In genomic region chr14:20343092-20343854, GRCh38 we compare ENCODE assay signal across 1 cellular context.
TF ChIP-seq lines count a peak whose summit lies in the region.

A gene with protein sequence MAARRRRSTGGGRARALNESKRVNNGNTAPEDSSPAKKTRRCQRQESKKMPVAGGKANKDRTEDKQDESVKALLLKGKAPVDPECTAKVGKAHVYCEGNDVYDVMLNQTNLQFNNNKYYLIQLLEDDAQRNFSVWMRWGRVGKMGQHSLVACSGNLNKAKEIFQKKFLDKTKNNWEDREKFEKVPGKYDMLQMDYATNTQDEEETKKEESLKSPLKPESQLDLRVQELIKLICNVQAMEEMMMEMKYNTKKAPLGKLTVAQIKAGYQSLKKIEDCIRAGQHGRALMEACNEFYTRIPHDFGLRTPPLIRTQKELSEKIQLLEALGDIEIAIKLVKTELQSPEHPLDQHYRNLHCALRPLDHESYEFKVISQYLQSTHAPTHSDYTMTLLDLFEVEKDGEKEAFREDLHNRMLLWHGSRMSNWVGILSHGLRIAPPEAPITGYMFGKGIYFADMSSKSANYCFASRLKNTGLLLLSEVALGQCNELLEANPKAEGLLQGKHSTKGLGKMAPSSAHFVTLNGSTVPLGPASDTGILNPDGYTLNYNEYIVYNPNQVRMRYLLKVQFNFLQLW (plus strand): TSS chr14:20343635. CDS start chr14:20343642, 7 bp downstream.

TF ChIP-seq in HepG2, 621 proteins besides CTCF, POLR2A, EP300 and RAD21 (continued from another document and continues in another):
- TF ChIP-seq ZNF281 (CRISPR knock-in tag; IDR thresholded peaks at IDR 0.05; ENCODE audit: borderline replicate concordance) (no peak), SMC3 (IDR thresholded peaks at IDR 0.05; ENCODE audit: low read length) (peak; percentile 8; the same call in 1 of the 2 replicates), ATF1 (CRISPR knock-in tag; IDR thresholded peaks at IDR 0.05) (peak; percentile 97), ZNF589 (CRISPR knock-in tag; conservative IDR thresholded peaks at IDR 0.05) (peak; percentile 80; the same call in 1 of the 2 replicates), MAZ (IDR thresholded peaks at IDR 0.05; ENCODE audit: borderline replicate concordance, low read depth, low read length) (peak; percentile 79), MAZ (CRISPR knock-in tag; IDR thresholded peaks at IDR 0.05; ENCODE audit: low read depth) (peak; percentile 80; the same call in 1 of the 2 replicates), EED (CRISPR knock-in tag; IDR thresholded peaks at IDR 0.05) (0 out of 2 replicates have a peak, but pooled peaks have one; percentile 33), ZNF510 (CRISPR knock-in tag; IDR thresholded peaks at IDR 0.05; ENCODE audit: low read depth) (peak; percentile 90), ZNF605 (CRISPR knock-in tag; IDR thresholded peaks at IDR 0.05) (peak; percentile 70), RNF219 (CRISPR knock-in tag; IDR thresholded peaks at IDR 0.05) (0 out of 2 replicates have a peak, but pooled peaks have one; percentile 66), PRDM10 (CRISPR knock-in tag; IDR thresholded peaks at IDR 0.05; ENCODE audit: low read depth) (peak; percentile 87; the same call in 1 of the 2 replicates), SOX5 (CRISPR knock-in tag; IDR thresholded peaks at IDR 0.05; ENCODE audit: borderline replicate concordance) (peak; percentile 65), NBN (conservative IDR thresholded peaks at IDR 0.05) (no peak), HOXD1 (CRISPR knock-in tag; IDR thresholded peaks at IDR 0.05) (peak; percentile 73; the same call in 1 of the 2 replicates), HINFP (CRISPR knock-in tag; IDR thresholded peaks at IDR 0.05; ENCODE audit: low read depth) (peak; percentile 83; the same call in 1 of the 2 replicates), SNAPC2 (CRISPR knock-in tag; IDR thresholded peaks at IDR 0.05) (peak; percentile 100), MAFF (IDR thresholded peaks at IDR 0.05; ENCODE audit: low read depth, low read length) (0 out of 2 replicates have a peak, but pooled peaks have one; percentile 14), ARNTL (CRISPR knock-in tag; IDR thresholded peaks at IDR 0.05) (peak; percentile 87), CBFB (CRISPR knock-in tag; IDR thresholded peaks at IDR 0.05) (0 out of 2 replicates have a peak, but pooled peaks have one; percentile 26), SKI (IDR thresholded peaks at IDR 0.05; ENCODE audit: partially characterized antibody) (peak; percentile 56), ATAD3A (CRISPR knock-in tag; IDR thresholded peaks at IDR 0.05) (no peak)
- TF ChIP-seq, protein P1, sequence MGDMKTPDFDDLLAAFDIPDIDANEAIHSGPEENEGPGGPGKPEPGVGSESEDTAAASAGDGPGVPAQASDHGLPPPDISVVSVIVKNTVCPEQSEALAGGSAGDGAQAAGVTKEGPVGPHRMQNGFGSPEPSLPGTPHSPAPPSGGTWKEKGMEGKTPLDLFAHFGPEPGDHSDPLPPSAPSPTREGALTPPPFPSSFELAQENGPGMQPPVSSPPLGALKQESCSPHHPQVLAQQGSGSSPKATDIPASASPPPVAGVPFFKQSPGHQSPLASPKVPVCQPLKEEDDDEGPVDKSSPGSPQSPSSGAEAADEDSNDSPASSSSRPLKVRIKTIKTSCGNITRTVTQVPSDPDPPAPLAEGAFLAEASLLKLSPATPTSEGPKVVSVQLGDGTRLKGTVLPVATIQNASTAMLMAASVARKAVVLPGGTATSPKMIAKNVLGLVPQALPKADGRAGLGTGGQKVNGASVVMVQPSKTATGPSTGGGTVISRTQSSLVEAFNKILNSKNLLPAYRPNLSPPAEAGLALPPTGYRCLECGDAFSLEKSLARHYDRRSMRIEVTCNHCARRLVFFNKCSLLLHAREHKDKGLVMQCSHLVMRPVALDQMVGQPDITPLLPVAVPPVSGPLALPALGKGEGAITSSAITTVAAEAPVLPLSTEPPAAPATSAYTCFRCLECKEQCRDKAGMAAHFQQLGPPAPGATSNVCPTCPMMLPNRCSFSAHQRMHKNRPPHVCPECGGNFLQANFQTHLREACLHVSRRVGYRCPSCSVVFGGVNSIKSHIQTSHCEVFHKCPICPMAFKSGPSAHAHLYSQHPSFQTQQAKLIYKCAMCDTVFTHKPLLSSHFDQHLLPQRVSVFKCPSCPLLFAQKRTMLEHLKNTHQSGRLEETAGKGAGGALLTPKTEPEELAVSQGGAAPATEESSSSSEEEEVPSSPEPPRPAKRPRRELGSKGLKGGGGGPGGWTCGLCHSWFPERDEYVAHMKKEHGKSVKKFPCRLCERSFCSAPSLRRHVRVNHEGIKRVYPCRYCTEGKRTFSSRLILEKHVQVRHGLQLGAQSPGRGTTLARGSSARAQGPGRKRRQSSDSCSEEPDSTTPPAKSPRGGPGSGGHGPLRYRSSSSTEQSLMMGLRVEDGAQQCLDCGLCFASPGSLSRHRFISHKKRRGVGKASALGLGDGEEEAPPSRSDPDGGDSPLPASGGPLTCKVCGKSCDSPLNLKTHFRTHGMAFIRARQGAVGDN (CRISPR knock-in tag; IDR thresholded peaks at IDR 0.05), result peak; percentile 92
- TF ChIP-seq, protein P2, sequence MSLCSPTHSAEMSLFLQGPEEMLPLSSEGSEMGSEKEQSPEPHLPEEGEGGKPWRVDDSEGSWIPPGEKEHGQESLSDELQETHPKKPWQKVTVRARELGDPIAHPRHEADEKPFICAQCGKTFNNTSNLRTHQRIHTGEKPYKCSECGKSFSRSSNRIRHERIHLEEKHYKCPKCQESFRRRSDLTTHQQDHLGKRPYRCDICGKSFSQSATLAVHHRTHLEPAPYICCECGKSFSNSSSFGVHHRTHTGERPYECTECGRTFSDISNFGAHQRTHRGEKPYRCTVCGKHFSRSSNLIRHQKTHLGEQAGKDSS (CRISPR knock-in tag; IDR thresholded peaks at IDR 0.05; ENCODE audit: borderline replicate concordance, low read depth), result peak; percentile 53; the same call in 1 of the 2 replicates
- TF ChIP-seq, protein P3, sequence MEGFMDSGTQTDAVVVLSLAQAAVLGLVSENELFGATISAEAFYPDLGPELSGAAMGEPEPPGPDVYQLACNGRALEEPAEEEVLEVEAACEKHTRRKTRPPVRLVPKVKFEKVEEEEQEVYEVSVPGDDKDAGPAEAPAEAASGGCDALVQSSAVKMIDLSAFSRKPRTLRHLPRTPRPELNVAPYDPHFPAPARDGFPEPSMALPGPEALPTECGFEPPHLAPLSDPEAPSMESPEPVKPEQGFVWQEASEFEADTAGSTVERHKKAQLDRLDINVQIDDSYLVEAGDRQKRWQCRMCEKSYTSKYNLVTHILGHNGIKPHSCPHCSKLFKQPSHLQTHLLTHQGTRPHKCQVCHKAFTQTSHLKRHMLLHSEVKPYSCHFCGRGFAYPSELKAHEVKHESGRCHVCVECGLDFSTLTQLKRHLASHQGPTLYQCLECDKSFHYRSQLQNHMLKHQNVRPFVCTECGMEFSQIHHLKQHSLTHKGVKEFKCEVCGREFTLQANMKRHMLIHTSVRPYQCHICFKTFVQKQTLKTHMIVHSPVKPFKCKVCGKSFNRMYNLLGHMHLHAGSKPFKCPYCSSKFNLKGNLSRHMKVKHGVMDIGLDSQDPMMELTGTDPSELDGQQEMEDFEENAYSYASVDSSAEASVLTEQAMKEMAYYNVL (CRISPR knock-in tag; IDR thresholded peaks at IDR 0.05; ENCODE audit: borderline replicate concordance), result peak; percentile 76; the same call in 1 of the 2 replicates
- TF ChIP-seq, protein P4, sequence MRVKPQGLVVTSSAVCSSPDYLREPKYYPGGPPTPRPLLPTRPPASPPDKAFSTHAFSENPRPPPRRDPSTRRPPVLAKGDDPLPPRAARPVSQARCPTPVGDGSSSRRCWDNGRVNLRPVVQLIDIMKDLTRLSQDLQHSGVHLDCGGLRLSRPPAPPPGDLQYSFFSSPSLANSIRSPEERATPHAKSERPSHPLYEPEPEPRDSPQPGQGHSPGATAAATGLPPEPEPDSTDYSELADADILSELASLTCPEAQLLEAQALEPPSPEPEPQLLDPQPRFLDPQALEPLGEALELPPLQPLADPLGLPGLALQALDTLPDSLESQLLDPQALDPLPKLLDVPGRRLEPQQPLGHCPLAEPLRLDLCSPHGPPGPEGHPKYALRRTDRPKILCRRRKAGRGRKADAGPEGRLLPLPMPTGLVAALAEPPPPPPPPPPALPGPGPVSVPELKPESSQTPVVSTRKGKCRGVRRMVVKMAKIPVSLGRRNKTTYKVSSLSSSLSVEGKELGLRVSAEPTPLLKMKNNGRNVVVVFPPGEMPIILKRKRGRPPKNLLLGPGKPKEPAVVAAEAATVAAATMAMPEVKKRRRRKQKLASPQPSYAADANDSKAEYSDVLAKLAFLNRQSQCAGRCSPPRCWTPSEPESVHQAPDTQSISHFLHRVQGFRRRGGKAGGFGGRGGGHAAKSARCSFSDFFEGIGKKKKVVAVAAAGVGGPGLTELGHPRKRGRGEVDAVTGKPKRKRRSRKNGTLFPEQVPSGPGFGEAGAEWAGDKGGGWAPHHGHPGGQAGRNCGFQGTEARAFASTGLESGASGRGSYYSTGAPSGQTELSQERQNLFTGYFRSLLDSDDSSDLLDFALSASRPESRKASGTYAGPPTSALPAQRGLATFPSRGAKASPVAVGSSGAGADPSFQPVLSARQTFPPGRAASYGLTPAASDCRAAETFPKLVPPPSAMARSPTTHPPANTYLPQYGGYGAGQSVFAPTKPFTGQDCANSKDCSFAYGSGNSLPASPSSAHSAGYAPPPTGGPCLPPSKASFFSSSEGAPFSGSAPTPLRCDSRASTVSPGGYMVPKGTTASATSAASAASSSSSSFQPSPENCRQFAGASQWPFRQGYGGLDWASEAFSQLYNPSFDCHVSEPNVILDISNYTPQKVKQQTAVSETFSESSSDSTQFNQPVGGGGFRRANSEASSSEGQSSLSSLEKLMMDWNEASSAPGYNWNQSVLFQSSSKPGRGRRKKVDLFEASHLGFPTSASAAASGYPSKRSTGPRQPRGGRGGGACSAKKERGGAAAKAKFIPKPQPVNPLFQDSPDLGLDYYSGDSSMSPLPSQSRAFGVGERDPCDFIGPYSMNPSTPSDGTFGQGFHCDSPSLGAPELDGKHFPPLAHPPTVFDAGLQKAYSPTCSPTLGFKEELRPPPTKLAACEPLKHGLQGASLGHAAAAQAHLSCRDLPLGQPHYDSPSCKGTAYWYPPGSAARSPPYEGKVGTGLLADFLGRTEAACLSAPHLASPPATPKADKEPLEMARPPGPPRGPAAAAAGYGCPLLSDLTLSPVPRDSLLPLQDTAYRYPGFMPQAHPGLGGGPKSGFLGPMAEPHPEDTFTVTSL (CRISPR knock-in tag; IDR thresholded peaks at IDR 0.05; ENCODE audit: borderline replicate concordance), result peak; percentile 44; the same call in 1 of the 2 replicates
